In genomic region chr3:84245779-84246178, GRCh38 we compare ENCODE assay signal across 28 cellular contexts.
"Had no signal": no experiment of that assay in that cellular context is flagged by ENCODE, and none has a peak within 500 bp of the region (broad histone marks: within the 10 kb centered on the region; RNA-seq: fewer than 3 reads in every experiment).

No MANE protein-coding gene starts in this region.

- H3K36me3 ChIP-seq: stomach, suprapubic skin, thoracic aorta, thyroid gland, tibial artery, tibial nerve, transverse colon, upper lobe of left lung, upper lobe of right lung, vagina had no signal

- H3K4me3 Mint-ChIP-seq: stimulated activated effector memory CD8-positive, alpha-beta T cell treated with anti-CD3 and anti-CD28 coated beads, Interleukin-12 subunit alpha, Interleukin-12 subunit beta, amount 100 ng/mL, for 72 hours; stimulated activated memory B cell treated with anti-CD40 and anti-IgM and Interleukin-4, amounts not matched to agents 10 μg/mL and 1 μg/mL and 100 μg/mL, for 72 hours; stimulated activated naive B cell treated with anti-CD40 and anti-IgM and Interleukin-4, amounts not matched to agents 10 μg/mL and 1 μg/mL and 100 μg/mL, for 72 hours; stimulated activated naive CD8-positive, alpha-beta T cell treated with anti-CD3 and anti-CD28 coated beads, Interleukin-15, amount 100 ng/mL, for 72 hours; stimulated activated naive CD8-positive, alpha-beta T cell treated with anti-CD3 and anti-CD28 coated beads, Interleukin-15, Interleukin-2, amounts not matched to agents 100 ng/mL and 50 ng/mL, for 24 hours; type B pancreatic cell had no signal

- ATAC-seq: stimulated activated effector memory CD8-positive, alpha-beta T cell treated with anti-CD3 and anti-CD28 coated beads, Interleukin-12 subunit alpha, Interleukin-12 subunit beta, amount 100 ng/mL, for 72 hours; stimulated activated memory B cell treated with anti-CD40 and anti-IgM and Interleukin-4, amounts not matched to agents 10 μg/mL and 1 μg/mL and 100 μg/mL, for 72 hours; stimulated activated naive B cell treated with anti-CD40 and anti-IgM and Interleukin-4, amounts not matched to agents 10 μg/mL and 1 μg/mL and 100 μg/mL, for 72 hours; stimulated activated naive CD8-positive, alpha-beta T cell treated with anti-CD3 and anti-CD28 coated beads, Interleukin-15, amount 100 ng/mL, for 72 hours; stimulated activated naive CD8-positive, alpha-beta T cell treated with anti-CD3 and anti-CD28 coated beads, Interleukin-15, Interleukin-2, amounts not matched to agents 100 U/mL and 50 U/mL, for 24 hours; upper lobe of right lung had no signal

- DNase-seq: stimulated activated CD4-positive, alpha-beta T cell treated with anti-CD3 and anti-CD28 coated beads, Interleukin-2, amount 100 ng/mL, for 48 hours; stimulated activated CD4-positive, alpha-beta T cell treated with anti-CD3 and anti-CD28 coated beads, Interleukin-4, amount 100 ng/mL, for 1 hour; stimulated activated CD4-positive, alpha-beta T cell treated with anti-CD3 and anti-CD28 coated beads, Interleukin-4, amount 100 ng/mL, for 24 hours; stimulated activated CD4-positive, alpha-beta T cell treated with anti-CD3 and anti-CD28 coated beads, Interleukin-4, amount 100 ng/mL, for 4 hours; stimulated activated CD8-positive, alpha-beta memory T cell treated with anti-CD3 and anti-CD28 coated beads, Interleukin-4, amount 100 ng/mL, for 48 hours; stimulated activated naive B cell treated with anti-CD40 and anti-IgM and Interleukin-4, amounts not matched to agents 10 μg/mL and 1 μg/mL and 100 μg/mL, for 72 hours; stimulated activated naive CD4-positive, alpha-beta T cell; stimulated activated naive CD4-positive, alpha-beta T cell treated with Interleukin-2 at 50 U/mL for 16 hours; stimulated activated naive CD8-positive, alpha-beta T cell treated with anti-CD3 and anti-CD28 coated beads, Interleukin-15, amount 100 ng/mL, for 72 hours; stimulated activated naive CD8-positive, alpha-beta T cell treated with anti-CD3 and anti-CD28 coated beads, Interleukin-15, Interleukin-2, amounts not matched to agents 100 U/mL and 50 U/mL, for 24 hours; stomach; substantia nigra; testis; thyroid gland; tibial artery; transverse colon; trophoblast cell; upper lobe of left lung; upper lobe of right lung had no signal

- H3K27me3 ChIP-seq: stomach, suprapubic skin, testis, thyroid gland, tibial artery, tibial nerve, transverse colon, upper lobe of left lung, upper lobe of right lung, vagina had no signal

- H3K36me3 Mint-ChIP-seq: stimulated activated effector memory CD8-positive, alpha-beta T cell treated with anti-CD3 and anti-CD28 coated beads, Interleukin-12 subunit alpha, Interleukin-12 subunit beta, amount 100 ng/mL, for 72 hours; stimulated activated memory B cell treated with anti-CD40 and anti-IgM and Interleukin-4, amounts not matched to agents 10 μg/mL and 1 μg/mL and 100 μg/mL, for 72 hours; stimulated activated naive B cell treated with anti-CD40 and anti-IgM and Interleukin-4, amounts not matched to agents 10 μg/mL and 1 μg/mL and 100 μg/mL, for 72 hours; type B pancreatic cell had no signal

- H3K4me3 ChIP-seq: stomach, suprapubic skin, testis, thoracic aorta, thyroid gland, tibial artery, tibial nerve, transverse colon, upper lobe of left lung, upper lobe of right lung, vagina had no signal

- H3K9me3 ChIP-seq: suprapubic skin, testis, thyroid gland, tibial artery, transverse colon, upper lobe of left lung, upper lobe of right lung, vagina had no signal

- H3K27me3 Mint-ChIP-seq: stimulated activated memory B cell treated with anti-CD40 and anti-IgM and Interleukin-4, amounts not matched to agents 10 μg/mL and 1 μg/mL and 100 μg/mL, for 72 hours; stimulated activated naive B cell treated with anti-CD40 and anti-IgM and Interleukin-4, amounts not matched to agents 10 μg/mL and 1 μg/mL and 100 μg/mL, for 72 hours; stimulated activated naive CD8-positive, alpha-beta T cell treated with anti-CD3 and anti-CD28 coated beads, Interleukin-15, amount 100 ng/mL, for 72 hours; stimulated activated naive CD8-positive, alpha-beta T cell treated with anti-CD3 and anti-CD28 coated beads, Interleukin-15, Interleukin-2, amounts not matched to agents 100 ng/mL and 50 ng/mL, for 24 hours; type B pancreatic cell had no signal

- FAIRE-seq: urothelium cell line had no signal

- H3K27ac Mint-ChIP-seq: stimulated activated effector memory CD8-positive, alpha-beta T cell treated with anti-CD3 and anti-CD28 coated beads, Interleukin-12 subunit alpha, Interleukin-12 subunit beta, amount 100 ng/mL, for 72 hours; stimulated activated memory B cell treated with anti-CD40 and anti-IgM and Interleukin-4, amounts not matched to agents 10 μg/mL and 1 μg/mL and 100 μg/mL, for 72 hours; stimulated activated naive B cell treated with anti-CD40 and anti-IgM and Interleukin-4, amounts not matched to agents 10 μg/mL and 1 μg/mL and 100 μg/mL, for 72 hours; stimulated activated naive CD8-positive, alpha-beta T cell treated with anti-CD3 and anti-CD28 coated beads, Interleukin-15, amount 100 ng/mL, for 72 hours; stimulated activated naive CD8-positive, alpha-beta T cell treated with anti-CD3 and anti-CD28 coated beads, Interleukin-15, Interleukin-2, amounts not matched to agents 100 ng/mL and 50 ng/mL, for 24 hours; type B pancreatic cell had no signal

- H3K27ac ChIP-seq: stomach, suprapubic skin, testis, thoracic aorta, thyroid gland, tibial artery, tibial nerve, transverse colon, upper lobe of left lung, upper lobe of right lung, vagina had no signal

- H3K4me1 Mint-ChIP-seq: stimulated activated effector memory CD8-positive, alpha-beta T cell treated with anti-CD3 and anti-CD28 coated beads, Interleukin-12 subunit alpha, Interleukin-12 subunit beta, amount 100 ng/mL, for 72 hours; stimulated activated memory B cell treated with anti-CD40 and anti-IgM and Interleukin-4, amounts not matched to agents 10 μg/mL and 1 μg/mL and 100 μg/mL, for 72 hours; stimulated activated naive B cell treated with anti-CD40 and anti-IgM and Interleukin-4, amounts not matched to agents 10 μg/mL and 1 μg/mL and 100 μg/mL, for 72 hours; stimulated activated naive CD8-positive, alpha-beta T cell treated with anti-CD3 and anti-CD28 coated beads, Interleukin-15, amount 100 ng/mL, for 72 hours had no signal

- H3K4me1 ChIP-seq: stomach, suprapubic skin, testis, thyroid gland, tibial artery, tibial nerve, transverse colon, upper lobe of left lung, upper lobe of right lung, vagina had no signal

- H3K9me3 Mint-ChIP-seq: type B pancreatic cell had no signal
